1 cellular context compared by ENCODE assay signal in the genomic region with DNA sequence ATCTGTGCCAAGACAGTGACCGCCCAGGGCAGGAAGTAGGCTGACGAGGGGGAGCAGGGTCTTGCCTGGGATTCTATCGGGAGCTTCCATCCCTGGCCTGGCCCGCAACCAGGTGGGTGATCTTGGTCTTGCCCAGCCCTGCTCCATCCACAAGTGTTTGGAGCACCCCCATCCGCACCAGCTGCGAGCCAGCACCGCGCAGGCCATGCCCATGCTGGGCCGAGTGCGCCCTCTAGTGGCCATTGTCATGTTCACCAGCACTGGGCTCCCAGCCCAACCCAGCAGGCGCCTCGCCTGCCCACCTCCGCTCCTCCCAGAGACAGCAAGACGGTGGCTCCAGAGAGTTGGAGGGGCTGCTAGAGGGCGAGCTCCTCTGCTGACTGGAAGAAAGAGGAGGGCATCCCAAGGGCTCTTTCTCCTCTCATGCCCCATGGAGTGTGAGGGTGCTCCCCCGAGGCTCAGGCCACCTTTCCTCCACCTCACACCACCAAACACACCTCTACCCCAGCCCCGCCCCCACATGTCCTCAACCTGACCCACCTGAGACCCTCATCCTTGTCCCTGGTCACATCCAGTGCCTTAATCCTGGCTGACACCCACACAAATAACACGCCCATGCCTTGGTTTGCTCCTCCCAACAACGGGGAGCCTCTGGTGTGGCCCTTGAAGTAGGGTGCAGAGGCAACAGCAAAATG.
TF ChIP-seq lines count a peak whose summit lies in the region.

No MANE protein-coding gene starts in this region.

TF ChIP-seq in neural cell, 6 proteins besides CTCF, POLR2A, EP300 and RAD21 (continued from another document):
- TF ChIP-seq, protein P1, sequence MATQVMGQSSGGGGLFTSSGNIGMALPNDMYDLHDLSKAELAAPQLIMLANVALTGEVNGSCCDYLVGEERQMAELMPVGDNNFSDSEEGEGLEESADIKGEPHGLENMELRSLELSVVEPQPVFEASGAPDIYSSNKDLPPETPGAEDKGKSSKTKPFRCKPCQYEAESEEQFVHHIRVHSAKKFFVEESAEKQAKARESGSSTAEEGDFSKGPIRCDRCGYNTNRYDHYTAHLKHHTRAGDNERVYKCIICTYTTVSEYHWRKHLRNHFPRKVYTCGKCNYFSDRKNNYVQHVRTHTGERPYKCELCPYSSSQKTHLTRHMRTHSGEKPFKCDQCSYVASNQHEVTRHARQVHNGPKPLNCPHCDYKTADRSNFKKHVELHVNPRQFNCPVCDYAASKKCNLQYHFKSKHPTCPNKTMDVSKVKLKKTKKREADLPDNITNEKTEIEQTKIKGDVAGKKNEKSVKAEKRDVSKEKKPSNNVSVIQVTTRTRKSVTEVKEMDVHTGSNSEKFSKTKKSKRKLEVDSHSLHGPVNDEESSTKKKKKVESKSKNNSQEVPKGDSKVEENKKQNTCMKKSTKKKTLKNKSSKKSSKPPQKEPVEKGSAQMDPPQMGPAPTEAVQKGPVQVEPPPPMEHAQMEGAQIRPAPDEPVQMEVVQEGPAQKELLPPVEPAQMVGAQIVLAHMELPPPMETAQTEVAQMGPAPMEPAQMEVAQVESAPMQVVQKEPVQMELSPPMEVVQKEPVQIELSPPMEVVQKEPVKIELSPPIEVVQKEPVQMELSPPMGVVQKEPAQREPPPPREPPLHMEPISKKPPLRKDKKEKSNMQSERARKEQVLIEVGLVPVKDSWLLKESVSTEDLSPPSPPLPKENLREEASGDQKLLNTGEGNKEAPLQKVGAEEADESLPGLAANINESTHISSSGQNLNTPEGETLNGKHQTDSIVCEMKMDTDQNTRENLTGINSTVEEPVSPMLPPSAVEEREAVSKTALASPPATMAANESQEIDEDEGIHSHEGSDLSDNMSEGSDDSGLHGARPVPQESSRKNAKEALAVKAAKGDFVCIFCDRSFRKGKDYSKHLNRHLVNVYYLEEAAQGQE (IDR thresholded peaks at IDR 0.05; ENCODE audit: borderline replicate concordance) = no peak
